ENCODE assay signal across 10 cellular contexts in genomic region chr13:39417131-39417530, GRCh38.
A peak's percentile ranks its signal among the peaks of the same experiment; 100 is the strongest.
DNase-seq lines count a peak whose midpoint lies in the region; ATAC-seq and TF ChIP-seq lines count a peak whose summit lies in the region.
"Had no signal": no experiment of that assay in that cellular context is flagged by ENCODE, and none has a peak within 500 bp of the region (broad histone marks: within the 10 kb centered on the region; RNA-seq: fewer than 3 reads in every experiment).

No MANE protein-coding gene starts in this region.

- intact Hi-C loops in colonic mucosa (cut with DNase I): loop anchor here (10.0 kb wide), 1 partner anchor 188 kb away; the partner anchor contains the start of gene LHFPL6

- no peak for ATAC-seq in HG02973 (IDR thresholded peaks at IDR 0.05; ENCODE audit: unreplicated experiment)

- peak; percentile 33; the same call in 1 of the 3 replicates for TF ChIP-seq CTCF in GM12872 (IDR thresholded peaks at IDR 0.05; ENCODE audit: insufficient read depth, low read depth, low read length)
- peak; percentile 39 for TF ChIP-seq CTCF in retinal pigment epithelial cell (conservative IDR thresholded peaks at IDR 0.05; ENCODE audit: low read depth, low read length)
- TF ChIP-seq CTCF in colonic mucosa (IDR thresholded peaks at IDR 0.05): no peak

- no peak overlapping the region for H3K9ac ChIP-seq in colonic mucosa (ENCODE audit: low read depth in 2 of 2, low read length in 2 of 2)

- H3K27ac ChIP-seq in SJSA1 (peak overlapping the region; percentile 62), colonic mucosa (no peak overlapping the region)

- H3K9me3 ChIP-seq in SJSA1 (replicated peaks) (no peaks in the 10 kb centered on the region), colonic mucosa (no peaks in the 10 kb centered on the region)

- peaks cover 20% of the 10 kb centered on the region for H3K4me1 ChIP-seq in SJSA1 (replicated peaks)
- no peaks in the 10 kb centered on the region for H3K4me1 ChIP-seq in colonic mucosa

- DNase-seq in SJSA1 (ENCODE audit: low read depth in 1 of 2, low spot score in 2 of 2) (no peak), globus pallidus (ENCODE audit: low spot score) (peak; percentile 54), retinal pigment epithelial cell (ENCODE audit: low read depth) (no peak), H4 (ENCODE audit: low spot score) (no peak), colonic mucosa (no peak)
- DNase-seq in effector CD8-positive, alpha-beta T cell (lab: John Stamatoyannopoulos, UW): no peak
- DNase-seq: activated CD8-positive, alpha-beta memory T cell treated with anti-CD3 and anti-CD28 coated beads, Interleukin-2, amount 50 U/mL, for 4 hours; stimulated activated CD4-positive, alpha-beta T cell treated with anti-CD3 and anti-CD28 coated beads, Interleukin-15, amount 100 ng/mL, for 24 hours had no signal

- H3K4me3 ChIP-seq in SJSA1: no peak overlapping the region
- H3K4me3 ChIP-seq in retinal pigment epithelial cell (ENCODE audit: low read length): peak overlapping the region; percentile 32
- no peak overlapping the region for H3K4me3 ChIP-seq in colonic mucosa

- H3K27me3 ChIP-seq in SJSA1 (replicated peaks): no peaks in the 10 kb centered on the region
- no peaks in the 10 kb centered on the region for H3K27me3 ChIP-seq in colonic mucosa

- H3K36me3 ChIP-seq in SJSA1 (no peaks in the 10 kb centered on the region), colonic mucosa (no peaks in the 10 kb centered on the region)
